In the genomic region with DNA sequence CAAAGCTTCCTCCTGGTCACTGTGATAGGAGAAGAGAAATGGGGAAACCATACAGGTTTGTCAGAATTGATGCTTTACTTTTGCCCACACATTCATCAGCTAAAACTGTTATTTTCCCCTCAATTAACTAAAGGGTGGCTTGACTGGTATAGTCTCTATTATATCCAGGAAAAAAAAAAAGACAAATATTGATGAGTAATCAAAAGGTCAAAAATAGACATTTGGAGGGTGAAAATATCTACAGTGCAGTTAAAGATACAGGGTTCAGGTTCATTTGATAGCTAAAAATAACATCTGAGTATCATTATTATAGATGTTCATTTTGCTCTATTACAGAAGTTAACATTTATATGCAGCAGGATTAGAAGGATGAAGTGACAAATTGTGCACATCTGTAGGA, we compare ENCODE assay signal across 27 cellular contexts.
"Had no signal": no experiment of that assay in that cellular context is flagged by ENCODE, and none has a peak within 500 bp of the region (broad histone marks: within the 10 kb centered on the region; RNA-seq: fewer than 3 reads in every experiment).

No MANE protein-coding gene starts in this region.

- H3K27ac ChIP-seq: stomach, suprapubic skin, testis, thoracic aorta, thyroid gland, tibial artery, tibial nerve, transverse colon, upper lobe of left lung, upper lobe of right lung, uterus, vagina had no signal

- H3K4me1 ChIP-seq: stomach, suprapubic skin, testis, thyroid gland, tibial artery, tibial nerve, transverse colon, upper lobe of left lung, upper lobe of right lung, uterus, vagina had no signal

- H3K4me3 ChIP-seq: stomach, suprapubic skin, testis, thoracic aorta, thyroid gland, tibial artery, tibial nerve, transverse colon, upper lobe of left lung, upper lobe of right lung, uterus, vagina had no signal

- ATAC-seq: stimulated activated effector memory CD8-positive, alpha-beta T cell treated with anti-CD3 and anti-CD28 coated beads, Interleukin-12 subunit alpha, Interleukin-12 subunit beta, amount 100 ng/mL, for 72 hours; stimulated activated memory B cell treated with anti-CD40 and anti-IgM and Interleukin-4, amounts not matched to agents 10 μg/mL and 1 μg/mL and 100 μg/mL, for 72 hours; stimulated activated naive B cell treated with anti-CD40 and anti-IgM and Interleukin-4, amounts not matched to agents 10 μg/mL and 1 μg/mL and 100 μg/mL, for 72 hours; stimulated activated naive CD8-positive, alpha-beta T cell treated with anti-CD3 and anti-CD28 coated beads, Interleukin-15, amount 100 ng/mL, for 72 hours; stimulated activated naive CD8-positive, alpha-beta T cell treated with anti-CD3 and anti-CD28 coated beads, Interleukin-15, Interleukin-2, amounts not matched to agents 100 U/mL and 50 U/mL, for 24 hours; upper lobe of right lung had no signal

- H3K36me3 ChIP-seq: stomach, suprapubic skin, thoracic aorta, thyroid gland, tibial artery, tibial nerve, transverse colon, upper lobe of left lung, upper lobe of right lung, uterus, vagina had no signal

- H3K27me3 ChIP-seq: stomach, suprapubic skin, testis, thyroid gland, tibial artery, tibial nerve, transverse colon, upper lobe of left lung, upper lobe of right lung, uterus, vagina had no signal

- DNase-seq: stimulated activated CD4-positive, alpha-beta T cell treated with anti-CD3 and anti-CD28 coated beads, Interleukin-2, amount 100 ng/mL, for 48 hours; stimulated activated CD4-positive, alpha-beta T cell treated with anti-CD3 and anti-CD28 coated beads, Interleukin-4, amount 100 ng/mL, for 1 hour; stimulated activated CD4-positive, alpha-beta T cell treated with anti-CD3 and anti-CD28 coated beads, Interleukin-4, amount 100 ng/mL, for 24 hours; stimulated activated CD4-positive, alpha-beta T cell treated with anti-CD3 and anti-CD28 coated beads, Interleukin-4, amount 100 ng/mL, for 4 hours; stimulated activated CD8-positive, alpha-beta memory T cell treated with anti-CD3 and anti-CD28 coated beads, Interleukin-4, amount 100 ng/mL, for 48 hours; stimulated activated naive B cell treated with anti-CD40 and anti-IgM and Interleukin-4, amounts not matched to agents 10 μg/mL and 1 μg/mL and 100 μg/mL, for 72 hours; stimulated activated naive CD4-positive, alpha-beta T cell; stimulated activated naive CD4-positive, alpha-beta T cell treated with Interleukin-2 at 50 U/mL for 16 hours; stimulated activated naive CD8-positive, alpha-beta T cell treated with anti-CD3 and anti-CD28 coated beads, Interleukin-15, amount 100 ng/mL, for 72 hours; stimulated activated naive CD8-positive, alpha-beta T cell treated with anti-CD3 and anti-CD28 coated beads, Interleukin-15, Interleukin-2, amounts not matched to agents 100 U/mL and 50 U/mL, for 24 hours; stomach; substantia nigra; testis; thyroid gland; tibial artery; transverse colon; trophoblast cell; upper lobe of left lung; upper lobe of right lung; uterus had no signal

- H3K9me3 ChIP-seq: stomach, suprapubic skin, testis, thoracic aorta, thyroid gland, tibial artery, tibial nerve, transverse colon, upper lobe of left lung, upper lobe of right lung, uterus, vagina had no signal

- FAIRE-seq: urothelium cell line had no signal
